Comparison of ENCODE assay signal across 1 cellular context in genomic region chr9:137221477-137222111, GRCh38.
TF ChIP-seq lines count a peak whose summit lies in the region.

No MANE protein-coding gene starts in this region.

TF ChIP-seq in HepG2, 621 proteins besides CTCF, POLR2A, EP300 and RAD21 (continued from another document and continues in another):
- TF ChIP-seq KLF15 (CRISPR knock-in tag; IDR thresholded peaks at IDR 0.05; ENCODE audit: borderline replicate concordance) = no peak
- TF ChIP-seq ARNT2 (CRISPR knock-in tag; IDR thresholded peaks at IDR 0.05; ENCODE audit: low read depth) = peak; percentile 24; the same call in 1 of the 2 replicates
- TF ChIP-seq ZXDC (CRISPR knock-in tag; IDR thresholded peaks at IDR 0.05) = no peak
- no peak for TF ChIP-seq BCL6 (CRISPR knock-in tag; IDR thresholded peaks at IDR 0.05)
- no peak for TF ChIP-seq RFX5 (IDR thresholded peaks at IDR 0.05; ENCODE audit: low read depth, low read length)
- TF ChIP-seq, protein P1, sequence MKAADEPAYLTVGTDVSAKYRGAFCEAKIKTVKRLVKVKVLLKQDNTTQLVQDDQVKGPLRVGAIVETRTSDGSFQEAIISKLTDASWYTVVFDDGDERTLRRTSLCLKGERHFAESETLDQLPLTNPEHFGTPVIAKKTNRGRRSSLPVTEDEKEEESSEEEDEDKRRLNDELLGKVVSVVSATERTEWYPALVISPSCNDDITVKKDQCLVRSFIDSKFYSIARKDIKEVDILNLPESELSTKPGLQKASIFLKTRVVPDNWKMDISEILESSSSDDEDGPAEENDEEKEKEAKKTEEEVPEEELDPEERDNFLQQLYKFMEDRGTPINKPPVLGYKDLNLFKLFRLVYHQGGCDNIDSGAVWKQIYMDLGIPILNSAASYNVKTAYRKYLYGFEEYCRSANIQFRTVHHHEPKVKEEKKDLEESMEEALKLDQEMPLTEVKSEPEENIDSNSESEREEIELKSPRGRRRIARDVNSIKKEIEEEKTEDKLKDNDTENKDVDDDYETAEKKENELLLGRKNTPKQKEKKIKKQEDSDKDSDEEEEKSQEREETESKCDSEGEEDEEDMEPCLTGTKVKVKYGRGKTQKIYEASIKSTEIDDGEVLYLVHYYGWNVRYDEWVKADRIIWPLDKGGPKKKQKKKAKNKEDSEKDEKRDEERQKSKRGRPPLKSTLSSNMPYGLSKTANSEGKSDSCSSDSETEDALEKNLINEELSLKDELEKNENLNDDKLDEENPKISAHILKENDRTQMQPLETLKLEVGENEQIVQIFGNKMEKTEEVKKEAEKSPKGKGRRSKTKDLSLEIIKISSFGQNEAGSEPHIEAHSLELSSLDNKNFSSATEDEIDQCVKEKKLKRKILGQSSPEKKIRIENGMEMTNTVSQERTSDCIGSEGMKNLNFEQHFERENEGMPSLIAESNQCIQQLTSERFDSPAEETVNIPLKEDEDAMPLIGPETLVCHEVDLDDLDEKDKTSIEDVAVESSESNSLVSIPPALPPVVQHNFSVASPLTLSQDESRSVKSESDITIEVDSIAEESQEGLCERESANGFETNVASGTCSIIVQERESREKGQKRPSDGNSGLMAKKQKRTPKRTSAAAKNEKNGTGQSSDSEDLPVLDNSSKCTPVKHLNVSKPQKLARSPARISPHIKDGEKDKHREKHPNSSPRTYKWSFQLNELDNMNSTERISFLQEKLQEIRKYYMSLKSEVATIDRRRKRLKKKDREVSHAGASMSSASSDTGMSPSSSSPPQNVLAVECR (CRISPR knock-in tag; IDR thresholded peaks at IDR 0.05; ENCODE audit: borderline replicate concordance) = peak; percentile 72; the same call in 1 of the 2 replicates
- no peak for TF ChIP-seq SKIL (CRISPR knock-in tag; IDR thresholded peaks at IDR 0.05; ENCODE audit: borderline replicate concordance)
- TF ChIP-seq MTA1 (CRISPR knock-in tag; IDR thresholded peaks at IDR 0.05; ENCODE audit: borderline replicate concordance) = peak; percentile 78; the same call in 1 of the 2 replicates
- TF ChIP-seq ZNF17 (CRISPR knock-in tag; IDR thresholded peaks at IDR 0.05) = no peak
- no peak; the same call in 1 of the 2 replicates for TF ChIP-seq KDM2A (CRISPR knock-in tag; IDR thresholded peaks at IDR 0.05; ENCODE audit: borderline replicate concordance, low read depth)
- TF ChIP-seq NFE2L1 (CRISPR knock-in tag; IDR thresholded peaks at IDR 0.05; ENCODE audit: borderline replicate concordance) = no peak
- no peak for TF ChIP-seq GABPA (IDR thresholded peaks at IDR 0.05; ENCODE audit: low read depth, low read length)
- TF ChIP-seq GABPA (CRISPR knock-in tag; IDR thresholded peaks at IDR 0.05; ENCODE audit: low read depth) = no peak
- TF ChIP-seq ZNF350 (CRISPR knock-in tag; IDR thresholded peaks at IDR 0.05; ENCODE audit: borderline replicate concordance, low read depth) = no peak
- TF ChIP-seq ZC3H4 (CRISPR knock-in tag; IDR thresholded peaks at IDR 0.05; ENCODE audit: borderline replicate concordance) = no peak
- no peak for TF ChIP-seq ZNF382 (CRISPR knock-in tag; IDR thresholded peaks at IDR 0.05; ENCODE audit: borderline replicate concordance)
- TF ChIP-seq HDAC1 (CRISPR knock-in tag; IDR thresholded peaks at IDR 0.05) = peak; percentile 63; the same call in 1 of the 2 replicates
- no peak for TF ChIP-seq ZSCAN20 (CRISPR knock-in tag; IDR thresholded peaks at IDR 0.05; ENCODE audit: borderline replicate concordance)
- TF ChIP-seq KLF12 (CRISPR knock-in tag; IDR thresholded peaks at IDR 0.05; ENCODE audit: borderline replicate concordance) = 0 out of 2 replicates have a peak, but pooled peaks have one; percentile 46
- TF ChIP-seq FIP1L1 (IDR thresholded peaks at IDR 0.05; ENCODE audit: borderline replicate concordance, insufficient read depth, low read depth, low read length) = no peak
- peak; percentile 72 for TF ChIP-seq SP5 (CRISPR knock-in tag; IDR thresholded peaks at IDR 0.05; ENCODE audit: borderline replicate concordance, low read depth)
- no peak for TF ChIP-seq MYPOP (CRISPR knock-in tag; IDR thresholded peaks at IDR 0.05)
- peak; percentile 22; the same call in 1 of the 2 replicates for TF ChIP-seq RFXAP (CRISPR knock-in tag; IDR thresholded peaks at IDR 0.05; ENCODE audit: borderline replicate concordance)
- no peak for TF ChIP-seq ATAD3A (CRISPR knock-in tag; IDR thresholded peaks at IDR 0.05)
- TF ChIP-seq, protein P2, sequence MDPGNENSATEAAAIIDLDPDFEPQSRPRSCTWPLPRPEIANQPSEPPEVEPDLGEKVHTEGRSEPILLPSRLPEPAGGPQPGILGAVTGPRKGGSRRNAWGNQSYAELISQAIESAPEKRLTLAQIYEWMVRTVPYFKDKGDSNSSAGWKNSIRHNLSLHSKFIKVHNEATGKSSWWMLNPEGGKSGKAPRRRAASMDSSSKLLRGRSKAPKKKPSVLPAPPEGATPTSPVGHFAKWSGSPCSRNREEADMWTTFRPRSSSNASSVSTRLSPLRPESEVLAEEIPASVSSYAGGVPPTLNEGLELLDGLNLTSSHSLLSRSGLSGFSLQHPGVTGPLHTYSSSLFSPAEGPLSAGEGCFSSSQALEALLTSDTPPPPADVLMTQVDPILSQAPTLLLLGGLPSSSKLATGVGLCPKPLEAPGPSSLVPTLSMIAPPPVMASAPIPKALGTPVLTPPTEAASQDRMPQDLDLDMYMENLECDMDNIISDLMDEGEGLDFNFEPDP (CRISPR knock-in tag; conservative IDR thresholded peaks at IDR 0.05) = no peak
- TF ChIP-seq NR2F1 (CRISPR knock-in tag; IDR thresholded peaks at IDR 0.05) = peak; percentile 76 to 92; a peak in 3 of 4 replicates
- peak; percentile 57 for TF ChIP-seq SAP130 (CRISPR knock-in tag; IDR thresholded peaks at IDR 0.05; ENCODE audit: low read depth)
- TF ChIP-seq ZMYM2 (CRISPR knock-in tag; IDR thresholded peaks at IDR 0.05) = no peak
- peak; percentile 53; the same call in 1 of the 2 replicates for TF ChIP-seq ZFP82 (CRISPR knock-in tag; IDR thresholded peaks at IDR 0.05; ENCODE audit: borderline replicate concordance)
- no peak for TF ChIP-seq LBX2 (CRISPR knock-in tag; IDR thresholded peaks at IDR 0.05; ENCODE audit: borderline replicate concordance)
- peak; percentile 37; the same call in 1 of the 2 replicates for TF ChIP-seq MED13 (CRISPR knock-in tag; IDR thresholded peaks at IDR 0.05)
- no peak for TF ChIP-seq NAIF1 (CRISPR knock-in tag; IDR thresholded peaks at IDR 0.05; ENCODE audit: borderline replicate concordance)
- no peak for TF ChIP-seq AKAP8 (CRISPR knock-in tag; IDR thresholded peaks at IDR 0.05)
- TF ChIP-seq CEBPG (CRISPR knock-in tag; IDR thresholded peaks at IDR 0.05) = no peak
- TF ChIP-seq, protein P3, sequence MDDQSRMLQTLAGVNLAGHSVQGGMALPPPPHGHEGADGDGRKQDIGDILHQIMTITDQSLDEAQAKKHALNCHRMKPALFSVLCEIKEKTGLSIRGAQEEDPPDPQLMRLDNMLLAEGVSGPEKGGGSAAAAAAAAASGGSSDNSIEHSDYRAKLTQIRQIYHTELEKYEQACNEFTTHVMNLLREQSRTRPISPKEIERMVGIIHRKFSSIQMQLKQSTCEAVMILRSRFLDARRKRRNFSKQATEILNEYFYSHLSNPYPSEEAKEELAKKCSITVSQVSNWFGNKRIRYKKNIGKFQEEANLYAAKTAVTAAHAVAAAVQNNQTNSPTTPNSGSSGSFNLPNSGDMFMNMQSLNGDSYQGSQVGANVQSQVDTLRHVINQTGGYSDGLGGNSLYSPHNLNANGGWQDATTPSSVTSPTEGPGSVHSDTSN (CRISPR knock-in tag; IDR thresholded peaks at IDR 0.05; ENCODE audit: borderline replicate concordance) = no peak
- no peak for TF ChIP-seq CCDC6 (CRISPR knock-in tag; IDR thresholded peaks at IDR 0.05)
- 0 out of 2 replicates have a peak, but pooled peaks have one; percentile 25 for TF ChIP-seq PHF8 (CRISPR knock-in tag; IDR thresholded peaks at IDR 0.05)
- no peak for TF ChIP-seq NFYB (CRISPR knock-in tag; IDR thresholded peaks at IDR 0.05)
- no peak for TF ChIP-seq DPF2 (CRISPR knock-in tag; IDR thresholded peaks at IDR 0.05; ENCODE audit: borderline replicate concordance, low read depth)
- TF ChIP-seq SRSF1 (optimal IDR thresholded peaks at IDR 0.05; ENCODE audit: low read depth, low read length) = peak; percentile 50
- peak; percentile 47; the same call in 1 of the 2 replicates for TF ChIP-seq ZNF639 (CRISPR knock-in tag; conservative IDR thresholded peaks at IDR 0.05)
- TF ChIP-seq ZKSCAN1 (IDR thresholded peaks at IDR 0.05; ENCODE audit: low read length) = no peak
- TF ChIP-seq THYN1 (CRISPR knock-in tag; IDR thresholded peaks at IDR 0.05; ENCODE audit: borderline replicate concordance, low read depth) = no peak
- TF ChIP-seq ZNF260 (CRISPR knock-in tag; IDR thresholded peaks at IDR 0.05; ENCODE audit: borderline replicate concordance, low read depth) = no peak
- TF ChIP-seq ZNF790 (CRISPR knock-in tag; IDR thresholded peaks at IDR 0.05; ENCODE audit: borderline replicate concordance) = no peak
- TF ChIP-seq KMT2A (CRISPR knock-in tag; IDR thresholded peaks at IDR 0.05) = 0 out of 2 replicates have a peak, but pooled peaks have one; percentile 35
- TF ChIP-seq BRD4 (CRISPR knock-in tag; IDR thresholded peaks at IDR 0.05) = no peak
- TF ChIP-seq ZC3H13 (CRISPR knock-in tag; IDR thresholded peaks at IDR 0.05) = no peak
- no peak for TF ChIP-seq SOX6 (IDR thresholded peaks at IDR 0.05)
- peak; percentile 59 for TF ChIP-seq SOX6 (CRISPR knock-in tag; IDR thresholded peaks at IDR 0.05)
- no peak for TF ChIP-seq SRY (CRISPR knock-in tag; IDR thresholded peaks at IDR 0.05)
- TF ChIP-seq HOMEZ (CRISPR knock-in tag; IDR thresholded peaks at IDR 0.05; ENCODE audit: low read depth) = no peak
- no peak for TF ChIP-seq ZNF766 (CRISPR knock-in tag; IDR thresholded peaks at IDR 0.05; ENCODE audit: borderline replicate concordance)
- no peak for TF ChIP-seq ZIK1 (CRISPR knock-in tag; IDR thresholded peaks at IDR 0.05; ENCODE audit: borderline replicate concordance, low read depth)
- TF ChIP-seq HOXD1 (CRISPR knock-in tag; IDR thresholded peaks at IDR 0.05) = peak; percentile 61; the same call in 1 of the 2 replicates
- no peak for TF ChIP-seq ZNF674 (CRISPR knock-in tag; IDR thresholded peaks at IDR 0.05; ENCODE audit: low read depth)
